25 cellular contexts compared by ENCODE assay signal in genomic region chr10:396535-397220, GRCh38.
DNase-seq lines count a peak whose midpoint lies in the region; ATAC-seq and TF ChIP-seq lines count a peak whose summit lies in the region.
"Had no signal": no experiment of that assay in that cellular context is flagged by ENCODE, and none has a peak within 500 bp of the region (broad histone marks: within the 10 kb centered on the region; RNA-seq: fewer than 3 reads in every experiment).

No MANE protein-coding gene starts in this region.

- POLR2A ChIA-PET in activated CD4-positive, alpha-beta memory T cell treated with anti-CD3 and anti-CD28 coated beads, Interleukin-2, amount 10 ng/mL, durations not matched to agents 7 days and 5 days (lab: Charles Lee), result no interaction called here

- no peaks in the 10 kb centered on the region for H3K27me3 ChIP-seq in lung (ENCODE audit: control insufficient read depth, insufficient read depth)
- no peaks in the 10 kb centered on the region for H3K27me3 ChIP-seq in suprapubic skin
- H3K27me3 ChIP-seq: pancreas, vagina had no signal

- H3K4me3 ChIP-seq in lung, result no peak overlapping the region
- H3K4me3 ChIP-seq in suprapubic skin, result no peak overlapping the region
- H3K4me3 ChIP-seq: mucosa of descending colon, pancreas, vagina had no signal

- peak; percentile 4 for DNase-seq in NCI-H69 (lab: John Stamatoyannopoulos, UW)
- DNase-seq in fibroblast of peridontal ligament (ENCODE audit: extremely low read depth), result peak; percentile 12
- DNase-seq in lung (ENCODE audit: low spot score), result no peak
- DNase-seq in suprapubic skin (ENCODE audit: low spot score in 2 of 2), result no peak
- DNase-seq in activated CD4-positive, alpha-beta memory T cell treated with anti-CD3 and anti-CD28 coated beads, Interleukin-2, amount 10 ng/mL, durations not matched to agents 7 days and 5 days, result no peak
- no peak for DNase-seq in NCI-H774 (lab: John Stamatoyannopoulos, UW)
- DNase-seq in activated CD4-positive, alpha-beta T cell treated with anti-CD3 and anti-CD28 coated beads, Interleukin-2, amount 50 U/mL, for 1 hour, result no peak
- DNase-seq: activated CD4-positive, alpha-beta T cell treated with anti-CD3 and anti-CD28 coated beads, Interleukin-2, amount 10 ng/mL, durations not matched to agents 24 days and 14 days; activated naive CD4-positive, alpha-beta T cell treated with anti-CD3 and anti-CD28 coated beads, Interleukin-2, amount 50 U/mL, for 16 hours; amygdala; DND-41; H9; mucosa of descending colon; NCI-H1105; NCI-H2029 treated with DMSO at 0.1 percent for 48 hours; NCI-H226; NCI-H82; nephron progenitor cell; pancreas; SHP77; T-helper 9 cell; WERI-Rb-1 had no signal

- no peak for TF ChIP-seq CTCF in lung (IDR thresholded peaks at IDR 0.05; ENCODE audit: control extremely low read depth, extremely low read depth)
- TF ChIP-seq CTCF in suprapubic skin (IDR thresholded peaks at IDR 0.05), result no peak

- H3K27ac ChIP-seq in lung (ENCODE audit: low read depth in 1 of 2, low read length in 1 of 2) (no peak overlapping the region), suprapubic skin (peak overlapping the region; percentile 34)
- H3K27ac ChIP-seq: pancreas, vagina, WERI-Rb-1 had no signal

- H3K27ac Mint-ChIP-seq in activated CD4-positive, alpha-beta memory T cell treated with anti-CD3 and anti-CD28 coated beads, Interleukin-2, amount 10 ng/mL, durations not matched to agents 7 days and 5 days, result no peak overlapping the region
- H3K27ac Mint-ChIP-seq: activated CD4-positive, alpha-beta T cell treated with anti-CD3 and anti-CD28 coated beads, Interleukin-2, amount 10 ng/mL, durations not matched to agents 24 days and 14 days; activated T-helper 1 cell treated with anti-CD3 and anti-CD28 coated beads, Interleukin-12 subunit alpha, Interleukin-12 subunit beta, Interleukin-2, Interleukin-4 antibody, amounts not matched to agents 30 ng/mL and 10 ng/mL and 1 ng/mL, durations not matched to agents 14 hours and 24 hours and 36 hours; nephron progenitor cell had no signal

- no peaks in the 10 kb centered on the region for H3K27me3 Mint-ChIP-seq in activated CD4-positive, alpha-beta memory T cell treated with anti-CD3 and anti-CD28 coated beads, Interleukin-2, amount 10 ng/mL, durations not matched to agents 7 days and 5 days
- H3K27me3 Mint-ChIP-seq: activated CD4-positive, alpha-beta T cell treated with anti-CD3 and anti-CD28 coated beads, Interleukin-2, amount 10 ng/mL, durations not matched to agents 24 days and 14 days had no signal

- CTCF ChIA-PET in activated CD4-positive, alpha-beta memory T cell treated with anti-CD3 and anti-CD28 coated beads, Interleukin-2, amount 10 ng/mL, durations not matched to agents 7 days and 5 days (lab: Charles Lee), result no interaction called here

- H3K4me3 Mint-ChIP-seq in activated CD4-positive, alpha-beta memory T cell treated with anti-CD3 and anti-CD28 coated beads, Interleukin-2, amount 10 ng/mL, durations not matched to agents 7 days and 5 days, result no peak overlapping the region
- H3K4me3 Mint-ChIP-seq: activated CD4-positive, alpha-beta T cell treated with anti-CD3 and anti-CD28 coated beads, Interleukin-2, amount 10 ng/mL, durations not matched to agents 24 days and 14 days; activated T-helper 1 cell treated with anti-CD3 and anti-CD28 coated beads, Interleukin-12 subunit alpha, Interleukin-12 subunit beta, Interleukin-2, Interleukin-4 antibody, amounts not matched to agents 30 ng/mL and 10 ng/mL and 1 ng/mL, durations not matched to agents 14 hours and 24 hours and 36 hours; H9; nephron progenitor cell had no signal

- H3K4me1 ChIP-seq in lung (ENCODE audit: control insufficient read depth in 2 of 2, insufficient read depth in 2 of 2, low read length in 2 of 2), result peaks cover 3 to 10% of the 10 kb centered on the region in 2 donors
- peaks cover 23% of the 10 kb centered on the region for H3K4me1 ChIP-seq in suprapubic skin
- H3K4me1 ChIP-seq: pancreas had no signal

- H3K4me1 Mint-ChIP-seq in activated CD4-positive, alpha-beta memory T cell treated with anti-CD3 and anti-CD28 coated beads, Interleukin-2, amount 10 ng/mL, durations not matched to agents 7 days and 5 days, result no peaks in the 10 kb centered on the region
- H3K4me1 Mint-ChIP-seq: activated CD4-positive, alpha-beta T cell treated with anti-CD3 and anti-CD28 coated beads, Interleukin-2, amount 10 ng/mL, durations not matched to agents 24 days and 14 days had no signal

- H3K9me3 Mint-ChIP-seq in activated CD4-positive, alpha-beta memory T cell treated with anti-CD3 and anti-CD28 coated beads, Interleukin-2, amount 10 ng/mL, durations not matched to agents 7 days and 5 days, result no peaks in the 10 kb centered on the region
- H3K9me3 Mint-ChIP-seq: activated CD4-positive, alpha-beta T cell treated with anti-CD3 and anti-CD28 coated beads, Interleukin-2, amount 10 ng/mL, durations not matched to agents 24 days and 14 days; activated T-helper 1 cell treated with anti-CD3 and anti-CD28 coated beads, Interleukin-12 subunit alpha, Interleukin-12 subunit beta, Interleukin-2, Interleukin-4 antibody, amounts not matched to agents 30 ng/mL and 10 ng/mL and 1 ng/mL, durations not matched to agents 14 hours and 24 hours and 36 hours; H9; nephron progenitor cell had no signal

- 43 to 47% methylated on average over 8 of the region's 8 CpGs for WGBS in lung, 2 donors
- 45% methylated on average over 7 of the region's 8 CpGs for WGBS in suprapubic skin

- H3K9me3 ChIP-seq in lung (ENCODE audit: control insufficient read depth in 2 of 2, insufficient read depth in 1 of 2, low read length in 1 of 2) (no peaks in the 10 kb centered on the region), suprapubic skin (no peaks in the 10 kb centered on the region)
- H3K9me3 ChIP-seq: mucosa of descending colon, pancreas, vagina had no signal

- no peak for TF ChIP-seq EP300 in suprapubic skin (IDR thresholded peaks at IDR 0.05)

- peak; percentile 8 for ATAC-seq in lung (ENCODE audit: insufficient read depth, low FRiP score)
- ATAC-seq in HG02981 (IDR thresholded peaks at IDR 0.05; ENCODE audit: unreplicated experiment), result no peak
- ATAC-seq: mucosa of descending colon had no signal

- TF ChIP-seq POLR2A in suprapubic skin (IDR thresholded peaks at IDR 0.05), result no peak

- H3K36me3 ChIP-seq in lung (ENCODE audit: control insufficient read depth in 2 of 2, insufficient read depth in 2 of 2, low read length in 2 of 2) (peaks cover 0 to 3% of the 10 kb centered on the region in 2 donors), suprapubic skin (peaks cover 3% of the 10 kb centered on the region)
- H3K36me3 ChIP-seq: vagina, WERI-Rb-1 had no signal

- H3K36me3 Mint-ChIP-seq in activated CD4-positive, alpha-beta memory T cell treated with anti-CD3 and anti-CD28 coated beads, Interleukin-2, amount 10 ng/mL, durations not matched to agents 7 days and 5 days (ENCODE audit: low read depth), result no peaks in the 10 kb centered on the region

Comparison
In these comparisons a context has a peak if more than half of its experiments do, and no peak if none do; other contexts are left out.
1. DNase-seq: peak in NCI-H69 (single experiment) and fibroblast of peridontal ligament (single experiment); none in lung (single experiment), suprapubic skin (0 of 2), activated CD4-positive, alpha-beta memory T cell treated with anti-CD3 and anti-CD28 coated beads, Interleukin-2, amount 10 ng/mL, durations not matched to agents 7 days and 5 days (single experiment), NCI-H774 (single experiment) and activated CD4-positive, alpha-beta T cell treated with anti-CD3 and anti-CD28 coated beads, Interleukin-2, amount 50 U/mL, for 1 hour (single experiment).